In genomic region chr10:112649492-112650152, GRCh38 we compare ENCODE assay signal across 26 cellular contexts.
DNase-seq lines count a peak whose midpoint lies in the region; ATAC-seq, FAIRE-seq and TF ChIP-seq lines count a peak whose summit lies in the region.
"Had no signal": no experiment of that assay in that cellular context is flagged by ENCODE, and none has a peak within 500 bp of the region (broad histone marks: within the 10 kb centered on the region; RNA-seq: fewer than 3 reads in every experiment).

No MANE protein-coding gene starts in this region.

- H3K27me3 ChIP-seq in bronchial epithelial cell (ENCODE audit: control insufficient read depth, insufficient read depth, low read length), result no peaks in the 10 kb centered on the region
- H3K27me3 ChIP-seq: BE2C, vagina had no signal

- TF ChIP-seq CTCF in AG04449 (IDR thresholded peaks at IDR 0.05; ENCODE audit: insufficient read depth, low read length, missing control alignments) (no peak), bronchial epithelial cell (IDR thresholded peaks at IDR 0.05; ENCODE audit: insufficient read depth, low read length, severe bottlenecking) (no peak), GM20000 (IDR thresholded peaks at IDR 0.05; ENCODE audit: extremely low read depth, missing control alignments) (no peak)

- CTCF ChIA-PET in AG04449 (lab: Yijun Ruan, JAX), result no interaction called here

- H3K4me3 ChIP-seq in AG04449 (ENCODE audit: low read depth, low read length), result no peak overlapping the region
- no peak overlapping the region for H3K4me3 ChIP-seq in bronchial epithelial cell (ENCODE audit: low read depth, low read length)
- H3K4me3 ChIP-seq: HAP-1, prostate gland, vagina had no signal

- peak; percentile 31 for DNase-seq in AG04449 (ENCODE audit: low read depth, low spot score)
- peak; percentile 46 for DNase-seq in HS-5 (ENCODE audit: low read depth)
- peak; percentile 8 for DNase-seq in bronchial epithelial cell (ENCODE audit: low read depth)
- no peak for DNase-seq in left colon
- DNase-seq in GM20000 (ENCODE audit: low spot score), result no peak
- DNase-seq in AG08395 (ENCODE audit: low spot score), result no peak
- DNase-seq in stimulated activated naive CD4-positive, alpha-beta T cell (lab: John Stamatoyannopoulos, UW), result no peak
- DNase-seq: activated CD4-positive, alpha-beta T cell treated with anti-CD3 and anti-CD28 coated beads for 4 hours; activated CD8-positive, alpha-beta memory T cell treated with anti-CD3 and anti-CD28 coated beads for 24 hours; activated effector memory CD4-positive, alpha-beta T cell treated with Interleukin-2 at 50 U/mL for 16 hours; activated naive CD8-positive, alpha-beta T cell treated with anti-CD3 and anti-CD28 coated beads for 36 hours; BE2C; central memory CD4-positive, alpha-beta T cell; DMS53; GF-D8; kidney glomerular epithelial cell; MM.1S; NCI-H1417 treated with DMSO at 0.1 percent for 48 hours; NCI-H2081 treated with DMSO at 0.1 percent for 48 hours; NCI-H446 treated with DMSO at 0.1 percent for 48 hours; NCI-H82; stimulated activated naive CD8-positive, alpha-beta T cell treated with anti-CD3 and anti-CD28 coated beads, Interleukin-15, amount 100 ng/mL, for 72 hours had no signal

- no peaks in the 10 kb centered on the region for H3K36me3 ChIP-seq in bronchial epithelial cell (ENCODE audit: control insufficient read depth, insufficient read depth, low read length)
- H3K36me3 ChIP-seq: BE2C, HAP-1, prostate gland, vagina had no signal

- POLR2A ChIA-PET in AG04449 (lab: Yijun Ruan, JAX), result no interaction called here

- ATAC-seq in left colon (peak; percentile 46), GM21786 (IDR thresholded peaks at IDR 0.05; ENCODE audit: unreplicated experiment) (no peak)
- ATAC-seq: stimulated activated naive CD8-positive, alpha-beta T cell treated with anti-CD3 and anti-CD28 coated beads, Interleukin-15, amount 100 ng/mL, for 72 hours had no signal

- intact Hi-C loops in left colon (cut with DNase I, micrococcal nuclease), result no loop called here

- FAIRE-seq in bronchial epithelial cell (lab: Jason Lieb, UNC), result no peak

Comparison
In these comparisons a context has a peak if more than half of its experiments do, and no peak if none do; other contexts are left out.
1. DNase-seq: peak in AG04449 (single experiment), HS-5 (single experiment) and bronchial epithelial cell (single experiment); none in left colon (0 of 2), GM20000 (single experiment), AG08395 (single experiment) and stimulated activated naive CD4-positive, alpha-beta T cell (0 of 6).